Comparison of ENCODE assay signal across 10 cellular contexts in genomic region chr12:78457951-78458350, GRCh38.
DNase-seq lines count a peak whose midpoint lies in the region; ATAC-seq and TF ChIP-seq lines count a peak whose summit lies in the region.
"Had no signal": no experiment of that assay in that cellular context is flagged by ENCODE, and none has a peak within 500 bp of the region (broad histone marks: within the 10 kb centered on the region; RNA-seq: fewer than 3 reads in every experiment).

No MANE protein-coding gene starts in this region.

- no peaks in the 10 kb centered on the region for H3K36me3 Mint-ChIP-seq in endothelial cell (ENCODE audit: low read depth, unreplicated experiment)

- 78% methylated on average over 1 of the region's 1 CpG for WGBS in right cardiac atrium
- 89 to 100% (median 93%) methylated on average over 1 of the region's 1 CpG for WGBS in stomach, 5 donors

- ATAC-seq in HG02870 (IDR thresholded peaks at IDR 0.05; ENCODE audit: unreplicated experiment): peak; percentile 100
- no peak for ATAC-seq in right cardiac atrium
- ATAC-seq: gastroesophageal sphincter had no signal

- no peaks in the 10 kb centered on the region for H3K4me1 Mint-ChIP-seq in endothelial cell (ENCODE audit: unreplicated experiment)

- H3K36me3 ChIP-seq in stomach: no peaks in the 10 kb centered on the region
- H3K36me3 ChIP-seq: gastroesophageal sphincter had no signal

- intact Hi-C loops in right cardiac atrium (cut with DNase I) (no loop called here), stomach (cut with DNase I; ENCODE audit: low total_unique reads) (no loop called here)

- H3K9me3 Mint-ChIP-seq in endothelial cell (ENCODE audit: unreplicated experiment): no peaks in the 10 kb centered on the region

- TF ChIP-seq POLR2A in NB4 (IDR thresholded peaks at IDR 0.05; ENCODE audit: extremely low read depth, insufficient read length) (no peak), stomach (IDR thresholded peaks at IDR 0.05) (no peak)

- H3K27ac Mint-ChIP-seq in endothelial cell (ENCODE audit: unreplicated experiment): no peak overlapping the region

- H3K27ac ChIP-seq in right cardiac atrium (ENCODE audit: low read length) (no peak overlapping the region), stomach (no peak overlapping the region)
- H3K27ac ChIP-seq: gastroesophageal sphincter had no signal

- no peak overlapping the region for H3K4me3 ChIP-seq in NB4 (ENCODE audit: low read depth, low read length)
- no peak overlapping the region for H3K4me3 ChIP-seq in right cardiac atrium (ENCODE audit: low read length)
- no peak overlapping the region for H3K4me3 ChIP-seq in stomach
- H3K4me3 ChIP-seq: gastroesophageal sphincter had no signal

- H3K27me3 ChIP-seq in right cardiac atrium (ENCODE audit: control insufficient read depth, insufficient read depth) (no peaks in the 10 kb centered on the region), stomach (no peaks in the 10 kb centered on the region)
- H3K27me3 ChIP-seq: gastroesophageal sphincter had no signal

- TF ChIP-seq EP300 in stomach (IDR thresholded peaks at IDR 0.05): no peak

- H3K27me3 Mint-ChIP-seq in endothelial cell (ENCODE audit: unreplicated experiment): no peaks in the 10 kb centered on the region

- TF ChIP-seq CTCF in NB4 (IDR thresholded peaks at IDR 0.05; ENCODE audit: low read depth, low read length) (no peak), endothelial cell (IDR thresholded peaks at IDR 0.05; ENCODE audit: unreplicated experiment) (no peak), stomach (IDR thresholded peaks at IDR 0.05) (no peak)

- DNase-seq in GM19238 (ENCODE audit: insufficient read length, low spot score): peak; percentile 1
- peak; percentile 26 for DNase-seq in NB4 (ENCODE audit: low read depth)
- peak; percentile 31 for DNase-seq in renal cortical epithelial cell (ENCODE audit: low read depth)
- DNase-seq in endothelial cell (ENCODE audit: low spot score): no peak
- no peak for DNase-seq in NCI-H1092 (lab: John Stamatoyannopoulos, UW)
- DNase-seq in right cardiac atrium: no peak
- DNase-seq in stomach: no peak
- DNase-seq: NCI-H526 treated with DMSO at 0.1 percent for 48 hours had no signal

- H3K4me1 ChIP-seq in right cardiac atrium (ENCODE audit: control insufficient read depth, insufficient read depth, low read length) (no peaks in the 10 kb centered on the region), stomach (no peaks in the 10 kb centered on the region)
- H3K4me1 ChIP-seq: gastroesophageal sphincter had no signal

- no peak overlapping the region for H3K4me3 Mint-ChIP-seq in endothelial cell (ENCODE audit: unreplicated experiment)

- H3K9me3 ChIP-seq in right cardiac atrium (ENCODE audit: control insufficient read depth, low read length) (no peaks in the 10 kb centered on the region), stomach (no peaks in the 10 kb centered on the region)
- H3K9me3 ChIP-seq: gastroesophageal sphincter had no signal

Comparison
In these comparisons a context has a peak if more than half of its experiments do, and no peak if none do; other contexts are left out.
1. DNase-seq: peak in GM19238 (single experiment), NB4 (single experiment) and renal cortical epithelial cell (single experiment); none in endothelial cell (single experiment), NCI-H1092 (single experiment), right cardiac atrium (0 of 3) and stomach (single experiment).